In genomic region chr1:84619383-84620093, GRCh38 we compare ENCODE assay signal across 8 cellular contexts. TPM values are rescaled to one million over a fixed set of nuclear protein-coding genes. Genes with fewer than 3 reads are reported as not detected.
DNase-seq lines count a peak whose midpoint lies in the region; ATAC-seq and TF ChIP-seq lines count a peak whose summit lies in the region.

No MANE protein-coding gene starts in this region.

- no peak for TF ChIP-seq POLR2A in suprapubic skin (IDR thresholded peaks at IDR 0.05)

- H3K9me3 Mint-ChIP-seq in T-helper 2 cell treated with Interferon-gamma antibody and Interleukin-4, amounts not matched to agents 5 μg/mL and 100 μg/mL, for 36 hours: peaks cover 5% of the 10 kb centered on the region
- H3K9me3 Mint-ChIP-seq in natural killer cell treated with Interleukin-12 subunit alpha and Interleukin-12 subunit beta and Interleukin-15 and Interleukin-18, amount 100 ng/mL, for 72 hours: no peaks in the 10 kb centered on the region

- no peaks in the 10 kb centered on the region for H3K27me3 Mint-ChIP-seq in T-helper 2 cell treated with Interferon-gamma antibody and Interleukin-4, amounts not matched to agents 5 μg/mL and 100 μg/mL, for 36 hours (ENCODE audit: low read depth)
- H3K27me3 Mint-ChIP-seq in natural killer cell treated with Interleukin-12 subunit alpha and Interleukin-12 subunit beta and Interleukin-15 and Interleukin-18, amount 100 ng/mL, for 72 hours: peaks cover 6 to 9% of the 10 kb centered on the region in 2 donors

- TF ChIP-seq CTCF in suprapubic skin (IDR thresholded peaks at IDR 0.05): no peak

- H3K4me3 Mint-ChIP-seq in T-helper 2 cell treated with Interferon-gamma antibody and Interleukin-4, amounts not matched to agents 5 μg/mL and 100 μg/mL, for 36 hours: peak overlapping the region; percentile 68
- H3K4me3 Mint-ChIP-seq in natural killer cell treated with Interleukin-12 subunit alpha and Interleukin-12 subunit beta and Interleukin-15 and Interleukin-18, amount 100 ng/mL, for 72 hours: peak overlapping the region; percentile 63

- no peaks in the 10 kb centered on the region for H3K36me3 ChIP-seq in suprapubic skin

- no peak overlapping the region for H3K4me3 ChIP-seq in suprapubic skin

- no peaks in the 10 kb centered on the region for H3K27me3 ChIP-seq in suprapubic skin

- DNase-seq in A172 (ENCODE audit: low spot score): peak; percentile 48
- DNase-seq in HT-29 (ENCODE audit: low spot score): peak; percentile 64
- DNase-seq in T-helper 2 cell treated with Interferon-gamma antibody and Interleukin-4, amounts not matched to agents 5 μg/mL and 100 μg/mL, for 36 hours (ENCODE audit: low spot score): peak; percentile 55
- peak; percentile 32 for DNase-seq in cerebellum (ENCODE audit: low spot score)
- DNase-seq in natural killer cell treated with Interleukin-12 subunit alpha and Interleukin-12 subunit beta and Interleukin-15 and Interleukin-18, amount 100 ng/mL, for 72 hours (ENCODE audit: low spot score): no peak
- DNase-seq in suprapubic skin (ENCODE audit: low spot score in 2 of 2): no peak

- H3K27ac ChIP-seq in suprapubic skin: peak overlapping the region; percentile 45

- peaks cover 14% of the 10 kb centered on the region for H3K4me1 Mint-ChIP-seq in T-helper 2 cell treated with Interferon-gamma antibody and Interleukin-4, amounts not matched to agents 5 μg/mL and 100 μg/mL, for 36 hours (ENCODE audit: low read depth)
- H3K4me1 Mint-ChIP-seq in natural killer cell treated with Interleukin-12 subunit alpha and Interleukin-12 subunit beta and Interleukin-15 and Interleukin-18, amount 100 ng/mL, for 72 hours (ENCODE audit: low read depth in 2 of 2): peaks cover 0 to 12% of the 10 kb centered on the region in 2 donors

- H3K9me3 ChIP-seq in suprapubic skin: no peaks in the 10 kb centered on the region

- ATAC-seq in natural killer cell treated with Interleukin-12 subunit alpha and Interleukin-12 subunit beta and Interleukin-15 and Interleukin-18, amount 100 ng/mL, for 72 hours: no peak
- no peak for ATAC-seq in GM18498 (IDR thresholded peaks at IDR 0.05; ENCODE audit: unreplicated experiment)
- ATAC-seq in HG02884 (IDR thresholded peaks at IDR 0.05; ENCODE audit: unreplicated experiment): no peak

- peaks cover under 1% of the 10 kb centered on the region for H3K36me3 Mint-ChIP-seq in T-helper 2 cell treated with Interferon-gamma antibody and Interleukin-4, amounts not matched to agents 5 μg/mL and 100 μg/mL, for 36 hours (ENCODE audit: low read depth)
- H3K36me3 Mint-ChIP-seq in natural killer cell treated with Interleukin-12 subunit alpha and Interleukin-12 subunit beta and Interleukin-15 and Interleukin-18, amount 100 ng/mL, for 72 hours: no peaks in the 10 kb centered on the region

- H3K4me1 ChIP-seq in suprapubic skin: peaks cover 21% of the 10 kb centered on the region

- H3K27ac Mint-ChIP-seq in T-helper 2 cell treated with Interferon-gamma antibody and Interleukin-4, amounts not matched to agents 5 μg/mL and 100 μg/mL, for 36 hours: peak overlapping the region; percentile 21
- H3K27ac Mint-ChIP-seq in natural killer cell treated with Interleukin-12 subunit alpha and Interleukin-12 subunit beta and Interleukin-15 and Interleukin-18, amount 100 ng/mL, for 72 hours: peak overlapping the region; percentile 23 to 40

- 48% methylated on average over 9 of the region's 9 CpGs for WGBS in suprapubic skin

- TF ChIP-seq EP300 in suprapubic skin (IDR thresholded peaks at IDR 0.05): no peak

RNA-seq across cellular contexts. Expression of gene CTBS, which starts 45.3 kb away (rescaled TPM):
- total RNA-seq in A172 (2014; rRNA removed; shearing (Covaris generic)): 10.5 and 12.3 TPM in 2 replicates
- total RNA-seq in HT-29 (2014; rRNA removed; shearing (Covaris generic)): 1.8 and 2.8 TPM in 2 replicates
- 4.6 TPM for total RNA-seq in cerebellum
- 10 to 100 TPM; 10.1 to 20.9 TPM for total RNA-seq in natural killer cell treated with Interleukin-12 subunit alpha and Interleukin-12 subunit beta and Interleukin-15 and Interleukin-18, amount 100 ng/mL, for 72 hours
- total RNA-seq in suprapubic skin: 10 to 100 TPM; 13.4 to 17.9 (median 15.3) TPM

Comparison
In these comparisons a context has a peak if more than half of its experiments do, and no peak if none do; other contexts are left out.
1. DNase-seq: peak in A172 (single experiment), HT-29 (single experiment), T-helper 2 cell treated with Interferon-gamma antibody and Interleukin-4, amounts not matched to agents 5 μg/mL and 100 μg/mL, for 36 hours (single experiment) and cerebellum (single experiment); none in natural killer cell treated with Interleukin-12 subunit alpha and Interleukin-12 subunit beta and Interleukin-15 and Interleukin-18, amount 100 ng/mL, for 72 hours (single experiment) and suprapubic skin (0 of 2).